ENCODE assay signal across 9 cellular contexts in genomic region chr7:100102950-100103840, GRCh38. TPM values are rescaled to one million over a fixed set of nuclear protein-coding genes. Genes with fewer than 3 reads are reported as not detected.
A peak's percentile ranks its signal among the peaks of the same experiment; 100 is the strongest.
DNase-seq lines count a peak whose midpoint lies in the region; ATAC-seq and TF ChIP-seq lines count a peak whose summit lies in the region.
"Had no signal": no experiment of that assay in that cellular context is flagged by ENCODE, and none has a peak within 500 bp of the region (broad histone marks: within the 10 kb centered on the region; RNA-seq: fewer than 3 reads in every experiment).

No MANE protein-coding gene starts in this region.

- H2BK15ac ChIP-seq in mesenchymal stem cell (ENCODE audit: low read depth, poor library complexity, severe bottlenecking), result peak overlapping the region; percentile 92

- TF ChIP-seq CTCF in AG10803 (conservative IDR thresholded peaks at IDR 0.05; ENCODE audit: low read length) (no peak), tibial nerve (IDR thresholded peaks at IDR 0.05) (no peak)

- TF ChIP-seq POLR2A in tibial nerve (IDR thresholded peaks at IDR 0.05), result no peak

- no peak overlapping the region for H3K14ac ChIP-seq in mesenchymal stem cell (ENCODE audit: low read length in 2 of 2)

- peaks cover 24 to 25% of the 10 kb centered on the region in 2 donors for H3K36me3 Mint-ChIP-seq in activated naive CD4-positive, alpha-beta T cell treated with anti-CD3 and anti-CD28 coated beads, Interleukin-2, amount 50 U/mL, for 72 hours

- H4K91ac ChIP-seq in mesenchymal stem cell (ENCODE audit: low read length), result peak overlapping the region; percentile 55

- no peaks in the 10 kb centered on the region for H3K9me3 Mint-ChIP-seq in activated naive CD4-positive, alpha-beta T cell treated with anti-CD3 and anti-CD28 coated beads, Interleukin-2, amount 50 U/mL, for 72 hours

- DNase-seq in AG10803 (ENCODE audit: low read depth) (peak; percentile 70), HK-2 (ENCODE audit: unreplicated experiment) (peak; percentile 82), mesenchymal stem cell (peak; percentile 99), tibial nerve (ENCODE audit: low spot score in 2 of 2) (no peak)
- no peak for DNase-seq in activated naive CD4-positive, alpha-beta T cell treated with anti-CD3 and anti-CD28 coated beads, Interleukin-2, amount 50 U/mL, for 72 hours (ENCODE audit: low spot score in 2 of 2)
- no peak for DNase-seq in stimulated activated CD4-positive, alpha-beta T cell treated with anti-CD3 and anti-CD28 coated beads, Interleukin-1b, Interleukin-23, amount 100 ng/mL, for 48 hours
- DNase-seq: NCI-H1048 had no signal

- peaks cover 20% of the 10 kb centered on the region for H3K79me1 ChIP-seq in mesenchymal stem cell (replicated peaks; ENCODE audit: low read length, poor library complexity, severe bottlenecking)

- H3K27ac ChIP-seq in mesenchymal stem cell (ENCODE audit: low read length, poor library complexity, severe bottlenecking), result no peak overlapping the region
- H3K27ac ChIP-seq in tibial nerve, result peak overlapping the region in 1 of 4 donors; percentile 98

- peak overlapping the region; percentile 60 to 83 for H3K18ac ChIP-seq in mesenchymal stem cell (ENCODE audit: low read depth in 1 of 2, low read length in 2 of 2)

- H2BK5ac ChIP-seq in mesenchymal stem cell (ENCODE audit: low read depth, low read length, poor library complexity, severe bottlenecking), result no peak overlapping the region

- peak overlapping the region; percentile 73 to 78 for H2BK12ac ChIP-seq in mesenchymal stem cell (ENCODE audit: low read length in 2 of 2)

- no peak for ATAC-seq in activated naive CD4-positive, alpha-beta T cell treated with anti-CD3 and anti-CD28 coated beads, Interleukin-2, amount 50 U/mL, for 72 hours
- ATAC-seq in HG02642 (IDR thresholded peaks at IDR 0.05; ENCODE audit: poor library complexity, unreplicated experiment) (no peak), HG02763 (IDR thresholded peaks at IDR 0.05; ENCODE audit: unreplicated experiment) (no peak)

- peak overlapping the region; percentile 50 to 88 for H3K4ac ChIP-seq in mesenchymal stem cell (ENCODE audit: low read depth in 1 of 2, low read length in 2 of 2)

- H3K9me3 ChIP-seq in mesenchymal stem cell (ENCODE audit: control insufficient read depth, low read length) (no peaks in the 10 kb centered on the region), tibial nerve (no peaks in the 10 kb centered on the region)

- 22% methylated on average over 15 of the region's 17 CpGs for WGBS in mesenchymal stem cell
- 74 to 77% methylated on average over 17 of the region's 17 CpGs for WGBS in tibial nerve, 2 donors

- peak overlapping the region; percentile 68 to 88 for H3K27ac Mint-ChIP-seq in activated naive CD4-positive, alpha-beta T cell treated with anti-CD3 and anti-CD28 coated beads, Interleukin-2, amount 50 U/mL, for 72 hours

- H3K4me3 ChIP-seq in AG10803 (ENCODE audit: low read length) (no peak overlapping the region), mesenchymal stem cell (ENCODE audit: insufficient read depth in 1 of 2, low read depth in 1 of 2, low read length in 2 of 2) (peak overlapping the region in 1 of 2 experiments; percentile 85), tibial nerve (no peak overlapping the region)

- peak overlapping the region; percentile 68 for H2AK5ac ChIP-seq in mesenchymal stem cell (ENCODE audit: low read length, severe bottlenecking)

- H2AFZ ChIP-seq in mesenchymal stem cell (ENCODE audit: low read depth, low read length), result no peak overlapping the region

- H3K23ac ChIP-seq in mesenchymal stem cell (ENCODE audit: low read length in 2 of 2), result no peak overlapping the region

- peaks cover 59 to 60% of the 10 kb centered on the region in 2 experiments for H3K36me3 ChIP-seq in mesenchymal stem cell (ENCODE audit: control insufficient read depth in 1 of 2, insufficient read depth in 2 of 2, low read depth in 1 of 2, low read length in 2 of 2)
- peaks cover 0 to 67% (median 23%) of the 10 kb centered on the region in 3 donors for H3K36me3 ChIP-seq in tibial nerve

- no peaks in the 10 kb centered on the region for H3K27me3 ChIP-seq in mesenchymal stem cell (ENCODE audit: control insufficient read depth in 1 of 2, insufficient read depth in 1 of 2, low read length in 2 of 2)
- H3K27me3 ChIP-seq in tibial nerve, result no peaks in the 10 kb centered on the region

- no peak for TF ChIP-seq EP300 in tibial nerve (IDR thresholded peaks at IDR 0.05)

- no peak overlapping the region for H3K4me2 ChIP-seq in mesenchymal stem cell (ENCODE audit: low read length, poor library complexity, severe bottlenecking)

- H3K9ac ChIP-seq in mesenchymal stem cell (ENCODE audit: low read length), result peak overlapping the region; percentile 89

- peak overlapping the region; percentile 83 for H2BK120ac ChIP-seq in mesenchymal stem cell (ENCODE audit: low read depth, low read length)

- H4K8ac ChIP-seq in mesenchymal stem cell (ENCODE audit: low read length), result peak overlapping the region; percentile 86

- H3K4me1 ChIP-seq in mesenchymal stem cell (ENCODE audit: control insufficient read depth, insufficient read depth, low read depth, low read length) (peaks cover 21% of the 10 kb centered on the region), tibial nerve (peaks cover 0 to 32% (median 19%) of the 10 kb centered on the region in 4 donors)

RNA-seq across cellular contexts. Expression of gene AP4M1, which starts 1.8 kb away (rescaled TPM):
- 10 to 100 TPM in 1 of 2 donors, 1 to 10 TPM in 1; 8.4 to 13.6 TPM for total RNA-seq in activated naive CD4-positive, alpha-beta T cell treated with anti-CD3 and anti-CD28 coated beads, Interleukin-2, amount 50 U/mL, for 72 hours
- polyA plus RNA-seq in mesenchymal stem cell (2013, experiment 1 of 2), result 28.0 TPM
- polyA plus RNA-seq in mesenchymal stem cell (2013, experiment 2 of 2), result 25.3 TPM
- 10 to 100 TPM; 23.0 to 34.1 (median 25.9) TPM for total RNA-seq in tibial nerve

RNA-seq across cellular contexts. Expression of gene MCM7, which starts 2.0 kb away (rescaled TPM):
- total RNA-seq in activated naive CD4-positive, alpha-beta T cell treated with anti-CD3 and anti-CD28 coated beads, Interleukin-2, amount 50 U/mL, for 72 hours, result 100 to 1,000 TPM; 291 to 375 TPM
- 37.4 TPM for polyA plus RNA-seq in mesenchymal stem cell (2013, experiment 1 of 2)
- 35.4 TPM for polyA plus RNA-seq in mesenchymal stem cell (2013, experiment 2 of 2)
- 10 to 100 TPM; 28.9 to 41.0 (median 35.8) TPM for total RNA-seq in tibial nerve

RNA-seq across cellular contexts. Expression of gene COPS6, which starts 14.4 kb away (rescaled TPM):
- 100 to 1,000 TPM in 1 of 2 donors, 10 to 100 TPM in 1; 84.6 to 107 TPM for total RNA-seq in activated naive CD4-positive, alpha-beta T cell treated with anti-CD3 and anti-CD28 coated beads, Interleukin-2, amount 50 U/mL, for 72 hours
- polyA plus RNA-seq in mesenchymal stem cell (2013, experiment 1 of 2), result 239 TPM
- 239 TPM for polyA plus RNA-seq in mesenchymal stem cell (2013, experiment 2 of 2)
- total RNA-seq in tibial nerve, result 10 to 100 TPM; 43.7 to 56.4 (median 50.6) TPM

RNA-seq across cellular contexts. Expression of gene TAF6, which starts 16.0 kb away (rescaled TPM):
- 10 to 100 TPM; 52.7 to 57.6 TPM for total RNA-seq in activated naive CD4-positive, alpha-beta T cell treated with anti-CD3 and anti-CD28 coated beads, Interleukin-2, amount 50 U/mL, for 72 hours
- 56.7 TPM for polyA plus RNA-seq in mesenchymal stem cell (2013, experiment 1 of 2)
- polyA plus RNA-seq in mesenchymal stem cell (2013, experiment 2 of 2), result 55.4 TPM
- total RNA-seq in tibial nerve, result 10 to 100 TPM; 46.1 to 56.9 (median 54.2) TPM

RNA-seq across cellular contexts. Expression of gene CNPY4, which starts 16.2 kb away (rescaled TPM):
- 10 to 100 TPM; 16.4 to 20.9 TPM for total RNA-seq in activated naive CD4-positive, alpha-beta T cell treated with anti-CD3 and anti-CD28 coated beads, Interleukin-2, amount 50 U/mL, for 72 hours
- polyA plus RNA-seq in mesenchymal stem cell (2013, experiment 1 of 2), result 46.0 TPM
- 43.5 TPM for polyA plus RNA-seq in mesenchymal stem cell (2013, experiment 2 of 2)
- total RNA-seq in tibial nerve, result 10 to 100 TPM in 3 of 4 donors, 1 to 10 TPM in 1; 7.5 to 15.9 (median 11.5) TPM

Comparison
In these comparisons a context has a peak if more than half of its experiments do, and no peak if none do; other contexts are left out.
1. DNase-seq: peak in AG10803 (single experiment), HK-2 (single experiment) and mesenchymal stem cell (single experiment); none in activated naive CD4-positive, alpha-beta T cell treated with anti-CD3 and anti-CD28 coated beads, Interleukin-2, amount 50 U/mL, for 72 hours (0 of 2), stimulated activated CD4-positive, alpha-beta T cell treated with anti-CD3 and anti-CD28 coated beads, Interleukin-1b, Interleukin-23, amount 100 ng/mL, for 48 hours (single experiment) and tibial nerve (0 of 2).
2. RNA of gene MCM7, which starts 2.0 kb away (total RNA-seq): 291 to 375 TPM in activated naive CD4-positive, alpha-beta T cell treated with anti-CD3 and anti-CD28 coated beads, Interleukin-2, amount 50 U/mL, for 72 hours; 28.9 to 41.0 TPM in tibial nerve; every median in the first group is over 4 times any median in the second.